In the genomic region with DNA sequence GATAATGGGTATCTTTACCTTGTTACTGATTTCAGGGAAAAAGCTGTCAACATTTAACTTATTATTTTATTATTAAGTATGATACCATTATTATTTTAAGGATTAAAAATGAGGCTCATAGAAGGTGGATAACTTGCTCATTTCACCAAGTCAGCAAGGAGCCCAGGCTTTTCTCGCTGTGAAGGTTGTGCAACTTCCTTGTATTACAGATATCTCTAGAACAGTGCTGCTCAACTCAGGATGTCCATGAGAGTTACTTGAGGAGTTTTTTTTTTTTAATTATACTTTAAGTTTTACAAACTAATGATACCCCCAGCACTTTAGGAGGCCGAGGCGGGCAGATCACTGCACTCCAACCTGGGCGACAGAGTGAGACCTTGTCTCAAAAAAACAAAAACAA, we compare ENCODE assay signal across 25 cellular contexts.
DNase-seq lines count a peak whose midpoint lies in the region; ATAC-seq and TF ChIP-seq lines count a peak whose summit lies in the region.
"Had no signal": no experiment of that assay in that cellular context is flagged by ENCODE, and none has a peak within 500 bp of the region (broad histone marks: within the 10 kb centered on the region; RNA-seq: fewer than 3 reads in every experiment).

No MANE protein-coding gene starts in this region.

- no peak overlapping the region for H3K9ac ChIP-seq in parathyroid adenoma
- H3K9ac ChIP-seq: KMS-11, SK-N-SH had no signal

- no peaks in the 10 kb centered on the region for H3K9me3 ChIP-seq in parathyroid adenoma (ENCODE audit: control insufficient read depth, low read length)
- H3K9me3 ChIP-seq: SK-N-SH had no signal

- H3K79me2 ChIP-seq in parathyroid adenoma = no peaks in the 10 kb centered on the region

- peak overlapping the region; percentile 94 for H3K27ac ChIP-seq in parathyroid adenoma
- H3K27ac ChIP-seq: C4-2B, HL-60, KMS-11 had no signal

- no peak for ATAC-seq in GM21381 (IDR thresholded peaks at IDR 0.05; ENCODE audit: unreplicated experiment)
- ATAC-seq: PC-3 had no signal

- H3K4me3 ChIP-seq in epithelial cell of esophagus (ENCODE audit: low read length) (no peak overlapping the region), parathyroid adenoma (ENCODE audit: low read depth, low read length) (no peak overlapping the region)

- peaks cover 27% of the 10 kb centered on the region for H3K4me1 ChIP-seq in parathyroid adenoma

- H3K4me2 ChIP-seq in parathyroid adenoma (ENCODE audit: low read length) = no peak overlapping the region
- H3K4me2 ChIP-seq: KMS-11, SK-N-SH had no signal

- H3K36me3 ChIP-seq in parathyroid adenoma (ENCODE audit: control insufficient read depth, insufficient read depth, low read length) = no peaks in the 10 kb centered on the region

- no peaks in the 10 kb centered on the region for H3K27me3 ChIP-seq in parathyroid adenoma (ENCODE audit: control insufficient read depth, insufficient read depth, low read length)

- no peak overlapping the region for H2AFZ ChIP-seq in parathyroid adenoma

- peak; percentile 2 for DNase-seq in SIG-M5 treated with dmso at 0.1 percent for 504 hours (lab: John Stamatoyannopoulos, UW; ENCODE audit: unreplicated experiment)
- no peak for DNase-seq in SIG-M5 (lab: John Stamatoyannopoulos, UW)
- peak; percentile 31 for DNase-seq in SKM-1 (lab: John Stamatoyannopoulos, UW; ENCODE audit: unreplicated experiment)
- peak; percentile 60 for DNase-seq in epithelial cell of esophagus (ENCODE audit: low read depth)
- no peak for DNase-seq in NK-92 (lab: John Stamatoyannopoulos, UW; ENCODE audit: unreplicated experiment)
- no peak for DNase-seq in KG1 (lab: John Stamatoyannopoulos, UW)
- DNase-seq: Calu3; CD8-positive, alpha-beta memory T cell; DMS153; GOT3; HCEC 1CT; NCI-H1092 treated with DMSO at 0.1 percent for 48 hours; NCI-H146; NCI-H2029; NCI-H226; NCI-H510A treated with DMSO at 0.1 percent for 48 hours; PC-3; RPMI8226; SHP77; SK-N-SH had no signal

- TF ChIP-seq CTCF in epithelial cell of esophagus (IDR thresholded peaks at IDR 0.05; ENCODE audit: insufficient read depth, low read depth, low read length, missing control alignments) (no peak), parathyroid adenoma (IDR thresholded peaks at IDR 0.05) (no peak)

Comparison
In these comparisons a context has a peak if more than half of its experiments do, and no peak if none do; other contexts are left out.
1. DNase-seq: peak in SIG-M5 treated with dmso at 0.1 percent for 504 hours (single experiment), SKM-1 (single experiment) and epithelial cell of esophagus (single experiment); none in SIG-M5 (single experiment), NK-92 (single experiment) and KG1 (single experiment).